In the genomic region with DNA sequence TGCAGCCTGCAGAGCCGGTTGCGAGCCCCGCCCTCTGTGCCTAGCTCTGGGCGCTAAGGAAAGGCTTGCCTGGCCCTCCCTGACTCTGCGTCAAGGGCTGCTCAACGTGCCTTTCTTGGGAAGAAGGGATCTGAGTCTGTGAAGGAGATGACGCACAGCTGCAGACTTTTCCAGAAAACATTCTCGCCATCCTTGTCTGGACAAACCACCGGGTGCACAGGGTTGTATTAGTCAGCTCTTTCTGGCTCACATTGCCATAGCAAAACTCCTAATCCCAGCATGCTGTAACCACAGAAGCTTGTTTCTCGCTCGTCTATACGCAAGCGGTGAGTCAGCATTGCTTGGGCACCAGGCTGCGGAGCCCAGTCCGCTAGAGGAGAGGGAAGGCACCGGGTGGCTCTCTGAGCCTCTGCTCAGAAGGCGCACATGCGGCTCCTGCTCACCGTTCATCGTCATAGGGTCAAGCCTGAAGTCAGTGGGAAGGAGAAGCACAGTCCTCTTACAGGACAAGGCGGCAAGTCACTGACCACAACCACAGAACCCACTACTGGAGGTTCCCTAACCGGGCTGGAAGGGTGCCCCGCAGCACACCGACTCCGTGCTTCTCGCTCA, we compare ENCODE assay signal across 8 cellular contexts. TPM values are rescaled to one million over a fixed set of nuclear protein-coding genes. Genes with fewer than 3 reads are reported as not detected.
DNase-seq lines count a peak whose midpoint lies in the region; ATAC-seq and TF ChIP-seq lines count a peak whose summit lies in the region.

No MANE protein-coding gene starts in this region.

- H3K27me3 ChIP-seq in HL-60 (ENCODE audit: insufficient read depth, poor library complexity, severe bottlenecking) (no peaks in the 10 kb centered on the region), WERI-Rb-1 (ENCODE audit: insufficient read depth, low read depth, severe bottlenecking) (peaks cover 91% of the 10 kb centered on the region), hepatocyte (no peaks in the 10 kb centered on the region), tibial artery (peaks cover 0 to 21% of the 10 kb centered on the region in 2 donors)

- no peak overlapping the region for H3K4me3 ChIP-seq in AG10803 (ENCODE audit: low read length)
- no peak overlapping the region for H3K4me3 ChIP-seq in HL-60 (replicated peaks; ENCODE audit: insufficient read depth, low read length)
- no peak overlapping the region for H3K4me3 ChIP-seq in WERI-Rb-1 (ENCODE audit: low read depth, low read length)
- no peak overlapping the region for H3K4me3 ChIP-seq in hepatocyte
- H3K4me3 ChIP-seq in tibial artery = no peak overlapping the region
- no peak overlapping the region for H3K4me3 ChIP-seq in OCI-LY7 (ENCODE audit: low read depth, low read length, poor library complexity, severe bottlenecking)

- no peak overlapping the region for H3K4me2 ChIP-seq in hepatocyte
- no peak overlapping the region for H3K4me2 ChIP-seq in OCI-LY7 (ENCODE audit: low read length)

- H3K9me2 ChIP-seq in hepatocyte (replicated peaks; ENCODE audit: insufficient read depth) (no peaks in the 10 kb centered on the region), OCI-LY7 (ENCODE audit: insufficient read depth, low read length) (no peaks in the 10 kb centered on the region)

- TF ChIP-seq CTCF in AG10803 (conservative IDR thresholded peaks at IDR 0.05; ENCODE audit: low read length) (no peak), HL-60 (IDR thresholded peaks at IDR 0.05; ENCODE audit: insufficient read depth, low read length) (no peak), WERI-Rb-1 (IDR thresholded peaks at IDR 0.05; ENCODE audit: low read depth, low read length) (no peak), hepatocyte (IDR thresholded peaks at IDR 0.05; ENCODE audit: poor library complexity) (no peak), tibial artery (IDR thresholded peaks at IDR 0.05) (no peak), GM20000 (IDR thresholded peaks at IDR 0.05; ENCODE audit: extremely low read depth, missing control alignments) (no peak), OCI-LY7 (conservative IDR thresholded peaks at IDR 0.05; ENCODE audit: low read length) (no peak)

- peaks cover 13% of the 10 kb centered on the region for H3K9me3 ChIP-seq in WERI-Rb-1 (ENCODE audit: severe bottlenecking)
- no peaks in the 10 kb centered on the region for H3K9me3 ChIP-seq in hepatocyte (ENCODE audit: low read depth)
- no peaks in the 10 kb centered on the region for H3K9me3 ChIP-seq in tibial artery
- H3K9me3 ChIP-seq in OCI-LY7 (ENCODE audit: low read length) = no peaks in the 10 kb centered on the region

- WGBS in hepatocyte (ENCODE audit: low lambda C conversion rate, missing lambda C conversion rate) = 69% methylated on average over 26 of the region's 26 CpGs

- BruUV-seq in OCI-LY7 (replicated peaks; lab: Mats Ljungman, UMichigan) = no TSS peak

- DNase-seq in AG10803 (ENCODE audit: low read depth) (peak; percentile 96), HL-60 (ENCODE audit: low read depth in 1 of 2, low spot score in 1 of 2) (peak; percentile 94 to 95), WERI-Rb-1 (peak; percentile 40), hepatocyte (ENCODE audit: low spot score) (peak; percentile 83), tibial artery (peak; percentile 62 to 78), GM20000 (ENCODE audit: low spot score) (no peak), OCI-LY7 (ENCODE audit: low spot score) (no peak)

- no peaks in the 10 kb centered on the region for H3K36me3 ChIP-seq in WERI-Rb-1
- no peaks in the 10 kb centered on the region for H3K36me3 ChIP-seq in hepatocyte (replicated peaks; ENCODE audit: insufficient read depth, low read depth)
- no peaks in the 10 kb centered on the region for H3K36me3 ChIP-seq in tibial artery
- no peaks in the 10 kb centered on the region for H3K36me3 ChIP-seq in OCI-LY7 (ENCODE audit: insufficient read depth, low read length)

- CTCF ChIA-PET in OCI-LY7 (lab: Charles Lee; ENCODE audit: unreplicated experiment) = no interaction called here

- H2AFZ ChIP-seq in hepatocyte (no peak overlapping the region), OCI-LY7 (ENCODE audit: low read length) (no peak overlapping the region)

- POLR2A ChIA-PET in OCI-LY7 (lab: Charles Lee) = no interaction called here

- intact Hi-C loops in tibial artery (cut with DNase I; ENCODE audit: low total_unique reads) (no loop called here), OCI-LY7 (cut with micrococcal nuclease; ENCODE audit: unreplicated experiment) (no loop called here)

- no peaks in the 10 kb centered on the region for H3K79me2 ChIP-seq in hepatocyte
- no peaks in the 10 kb centered on the region for H3K79me2 ChIP-seq in OCI-LY7 (ENCODE audit: insufficient read depth, low read depth, low read length)

- no peak overlapping the region for H3K27ac ChIP-seq in HL-60 (replicated peaks)
- H3K27ac ChIP-seq in WERI-Rb-1 = no peak overlapping the region
- peak overlapping the region; percentile 65 for H3K27ac ChIP-seq in hepatocyte
- no peak overlapping the region for H3K27ac ChIP-seq in tibial artery
- no peak overlapping the region for H3K27ac ChIP-seq in OCI-LY7 (ENCODE audit: low read depth, low read length, poor library complexity, severe bottlenecking)

- ATAC-seq in GM19455 (IDR thresholded peaks at IDR 0.05; ENCODE audit: unreplicated experiment) = no peak

- H4K20me1 ChIP-seq in hepatocyte (ENCODE audit: insufficient read depth, poor library complexity, severe bottlenecking) (no peaks in the 10 kb centered on the region), OCI-LY7 (ENCODE audit: insufficient read depth, low read length) (no peaks in the 10 kb centered on the region)

- no peaks in the 10 kb centered on the region for H3K4me1 ChIP-seq in hepatocyte (ENCODE audit: insufficient read depth)
- no peaks in the 10 kb centered on the region for H3K4me1 ChIP-seq in tibial artery
- H3K4me1 ChIP-seq in OCI-LY7 (ENCODE audit: insufficient read depth, low read length, poor library complexity, severe bottlenecking) = no peaks in the 10 kb centered on the region

RNA-seq across cellular contexts. Expression of gene CD300H, which starts 2.2 kb away (rescaled TPM):
- 0.67 TPM in 1 of 2 replicates, not detected in the other for total RNA-seq in hepatocyte
- 0.28 TPM in 1 of 2 replicates, not detected in the other for polyA plus RNA-seq in hepatocyte
- not detected in 2 replicates for total RNA-seq in OCI-LY7 (2014; rRNA removed; shearing (Covaris generic))
- not detected in 2 replicates for total RNA-seq in OCI-LY7 (2022)

RNA-seq across cellular contexts. Expression of gene CD300LD, which starts 22.6 kb away (rescaled TPM):
- total RNA-seq in hepatocyte (not detected in 2 replicates), OCI-LY7 (2022) (not detected in 2 replicates)
- polyA plus RNA-seq in hepatocyte = not detected in 2 replicates
- not detected in 2 replicates for total RNA-seq in OCI-LY7 (2014; rRNA removed; shearing (Covaris generic))

RNA-seq across cellular contexts. Expression of gene CD300C, which starts 23.6 kb away (rescaled TPM):
- total RNA-seq in hepatocyte = 0.43 TPM in 1 of 2 replicates, not detected in the other
- polyA plus RNA-seq in hepatocyte = 0.47 and 0.96 TPM in 2 replicates
- not detected in 2 replicates for total RNA-seq in OCI-LY7 (2014; rRNA removed; shearing (Covaris generic))
- not detected in 2 replicates for total RNA-seq in OCI-LY7 (2022)

RNA-seq across cellular contexts. Expression of gene CD300LB, which starts 38.2 kb away (rescaled TPM):
- not detected in 2 replicates for total RNA-seq in hepatocyte
- polyA plus RNA-seq in hepatocyte = not detected in 2 replicates
- total RNA-seq in OCI-LY7 (2014; rRNA removed; shearing (Covaris generic)) = not detected in 2 replicates
- total RNA-seq in OCI-LY7 (2022) = not detected in 2 replicates

RNA-seq across cellular contexts. Expression of gene CD300E, which starts 54.0 kb away (rescaled TPM):
- total RNA-seq in hepatocyte (0.03 TPM in 1 of 2 replicates, not detected in the other), OCI-LY7 (2022) (not detected in 2 replicates)
- polyA plus RNA-seq in hepatocyte = 0.37 TPM in 1 of 2 replicates, not detected in the other
- not detected in 2 replicates for total RNA-seq in OCI-LY7 (2014; rRNA removed; shearing (Covaris generic))

Comparison
In these comparisons a context has a peak if more than half of its experiments do, and no peak if none do; other contexts are left out.
1. DNase-seq: peak in AG10803 (single experiment), HL-60 (2 of 2), WERI-Rb-1 (single experiment), hepatocyte (single experiment) and tibial artery (2 of 2); none in GM20000 (single experiment) and OCI-LY7 (single experiment).